In genomic region chr17:9240659-9241370, GRCh38 we compare ENCODE assay signal across 1 cellular context.
TF ChIP-seq lines count a peak whose summit lies in the region.

No MANE protein-coding gene starts in this region.

TF ChIP-seq in HEK293, 187 proteins besides CTCF, POLR2A, EP300 and RAD21 (continued from another document and continues in another):
- no peak for TF ChIP-seq ZNF518A (tag by site-specific recombination; conservative IDR thresholded peaks at IDR 0.05; ENCODE audit: low read depth)
- no peak for TF ChIP-seq ZNF521 (tag by site-specific recombination; IDR thresholded peaks at IDR 0.05)
- TF ChIP-seq ZNF404 (tag by site-specific recombination; IDR thresholded peaks at IDR 0.05), result no peak
- TF ChIP-seq ZNF549 (tag by site-specific recombination; IDR thresholded peaks at IDR 0.05), result no peak
- TF ChIP-seq ZNF211 (tag by site-specific recombination; IDR thresholded peaks at IDR 0.05; ENCODE audit: low read depth), result no peak
- no peak for TF ChIP-seq ZNF785 (tag by site-specific recombination; IDR thresholded peaks at IDR 0.05)
- no peak for TF ChIP-seq KLF1 (tag by site-specific recombination; IDR thresholded peaks at IDR 0.05)
- TF ChIP-seq ZNF266 (tag by site-specific recombination; IDR thresholded peaks at IDR 0.05; ENCODE audit: low read depth), result no peak
- no peak for TF ChIP-seq ZNF654 (tag by site-specific recombination; IDR thresholded peaks at IDR 0.05; ENCODE audit: low read depth)
- TF ChIP-seq ZNF777 (tag by site-specific recombination; IDR thresholded peaks at IDR 0.05; ENCODE audit: borderline replicate concordance), result no peak
- TF ChIP-seq FEZF1 (tag by site-specific recombination; IDR thresholded peaks at IDR 0.05), result no peak
- TF ChIP-seq PBX3 (CRISPR knock-in tag; IDR thresholded peaks at IDR 0.05), result no peak
- TF ChIP-seq HIC1 (tag by site-specific recombination; IDR thresholded peaks at IDR 0.05), result 0 out of 2 replicates have a peak, but pooled peaks have one; percentile 38
- no peak for TF ChIP-seq PRDM1 (tag by site-specific recombination; IDR thresholded peaks at IDR 0.05)
- no peak for TF ChIP-seq YY2 (tag by site-specific recombination; IDR thresholded peaks at IDR 0.05)
- TF ChIP-seq ZFHX2 (tag by site-specific recombination; conservative IDR thresholded peaks at IDR 0.05), result no peak
- no peak for TF ChIP-seq ZNF132 (tag by site-specific recombination; IDR thresholded peaks at IDR 0.05; ENCODE audit: borderline replicate concordance)
- TF ChIP-seq ZBTB21 (tag by site-specific recombination; IDR thresholded peaks at IDR 0.05), result peak; percentile 90
- TF ChIP-seq ZNF596 (tag by site-specific recombination; IDR thresholded peaks at IDR 0.05), result no peak
- peak; percentile 64; the same call in 1 of the 2 replicates for TF ChIP-seq ZNF600 (tag by site-specific recombination; IDR thresholded peaks at IDR 0.05)
- no peak for TF ChIP-seq ZSCAN18 (tag by site-specific recombination; IDR thresholded peaks at IDR 0.05)
- TF ChIP-seq TCF7L2 (IDR thresholded peaks at IDR 0.05; ENCODE audit: borderline replicate concordance, low read depth, low read length), result no peak
- TF ChIP-seq ZNF514 (tag by site-specific recombination; IDR thresholded peaks at IDR 0.05), result no peak
- TF ChIP-seq ZNF10 (tag by site-specific recombination; IDR thresholded peaks at IDR 0.05), result no peak
- TF ChIP-seq ZNF501 (tag by site-specific recombination; IDR thresholded peaks at IDR 0.05), result 0 out of 2 replicates have a peak, but pooled peaks have one; percentile 58
- TF ChIP-seq BCL11A (tag by site-specific recombination; IDR thresholded peaks at IDR 0.05; ENCODE audit: low read depth), result no peak
- TF ChIP-seq MZF1 (tag by site-specific recombination; IDR thresholded peaks at IDR 0.05; ENCODE audit: borderline replicate concordance), result no peak
- TF ChIP-seq ZFP3 (tag by site-specific recombination; IDR thresholded peaks at IDR 0.05; ENCODE audit: low read depth), result no peak
- TF ChIP-seq ZNF626 (tag by site-specific recombination; IDR thresholded peaks at IDR 0.05), result no peak
- no peak for TF ChIP-seq BCL11B (tag by site-specific recombination; IDR thresholded peaks at IDR 0.05; ENCODE audit: low read depth)
- peak; percentile 97 for TF ChIP-seq ZNF629 (tag by site-specific recombination; IDR thresholded peaks at IDR 0.05)
- TF ChIP-seq ZNF140 (tag by site-specific recombination; IDR thresholded peaks at IDR 0.05), result no peak
- TF ChIP-seq ZBTB10 (tag by site-specific recombination; IDR thresholded peaks at IDR 0.05), result no peak
- TF ChIP-seq ZNF394 (tag by site-specific recombination; IDR thresholded peaks at IDR 0.05; ENCODE audit: borderline replicate concordance), result no peak; the same call in 1 of the 2 replicates
- TF ChIP-seq ZBTB48 (tag by site-specific recombination; IDR thresholded peaks at IDR 0.05), result peak; percentile 44; the same call in 1 of the 2 replicates
- TF ChIP-seq KLF9 (tag by site-specific recombination; IDR thresholded peaks at IDR 0.05; ENCODE audit: low read depth), result no peak; the same call in 1 of the 2 replicates
- TF ChIP-seq ZNF621 (tag by site-specific recombination; IDR thresholded peaks at IDR 0.05), result no peak
- no peak for TF ChIP-seq PRDM2 (tag by site-specific recombination; IDR thresholded peaks at IDR 0.05; ENCODE audit: borderline replicate concordance)
- no peak for TF ChIP-seq ZNF366 (tag by site-specific recombination; conservative IDR thresholded peaks at IDR 0.05)
- no peak for TF ChIP-seq ZNF26 (tag by site-specific recombination; IDR thresholded peaks at IDR 0.05)
- TF ChIP-seq ZNF174 (tag by site-specific recombination; IDR thresholded peaks at IDR 0.05), result no peak
- no peak for TF ChIP-seq OVOL3 (tag by site-specific recombination; IDR thresholded peaks at IDR 0.05)
- TF ChIP-seq ZNF561 (tag by site-specific recombination; IDR thresholded peaks at IDR 0.05; ENCODE audit: borderline replicate concordance), result no peak; the same call in none of the 2 replicates
- TF ChIP-seq ZBTB7A (tag by site-specific recombination; IDR thresholded peaks at IDR 0.05; ENCODE audit: low read depth), result no peak
- TF ChIP-seq ZNF335 (tag by site-specific recombination; conservative IDR thresholded peaks at IDR 0.05), result peak; percentile 97
- peak; percentile 74 for TF ChIP-seq SP2 (tag by site-specific recombination; IDR thresholded peaks at IDR 0.05)
